In the genomic region with DNA sequence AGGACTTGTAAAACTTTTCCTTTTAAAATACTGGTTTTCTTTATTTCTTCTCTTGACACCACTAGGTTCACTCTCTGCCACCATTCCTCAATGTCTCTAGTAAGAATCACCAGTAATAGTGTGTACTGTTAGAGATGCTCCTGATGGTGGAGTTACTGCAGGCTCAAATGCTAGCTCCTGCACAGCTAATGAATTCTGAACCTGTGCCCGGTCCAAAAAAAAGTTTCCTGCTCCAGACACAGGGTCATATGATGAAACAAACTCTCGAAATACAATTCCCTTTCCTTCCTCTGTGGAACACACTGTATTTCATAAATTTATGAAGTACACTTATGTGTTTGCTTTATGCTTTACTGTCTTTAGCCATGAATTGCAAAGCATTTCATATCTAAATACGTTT, we compare ENCODE assay signal across 19 cellular contexts. TPM values are rescaled to one million over a fixed set of nuclear protein-coding genes. Genes with fewer than 3 reads are reported as not detected.
A peak's percentile ranks its signal among the peaks of the same experiment; 100 is the strongest.
DNase-seq lines count a peak whose midpoint lies in the region; ATAC-seq, FAIRE-seq and TF ChIP-seq lines count a peak whose summit lies in the region.
"Had no signal": no experiment of that assay in that cellular context is flagged by ENCODE, and none has a peak within 500 bp of the region (broad histone marks: within the 10 kb centered on the region; RNA-seq: fewer than 3 reads in every experiment).

No MANE protein-coding gene starts in this region.

- H3K4me1 ChIP-seq in endothelial cell of umbilical vein (ENCODE audit: control insufficient read depth, extremely low read depth, insufficient read depth, low read length) (no peaks in the 10 kb centered on the region), testis (peaks cover 8% of the 10 kb centered on the region)
- H3K4me1 ChIP-seq: BLaER1, Caco-2 had no signal

- TF ChIP-seq CTCF in choroid plexus epithelial cell (conservative IDR thresholded peaks at IDR 0.05; ENCODE audit: low read depth, low read length) (peak; percentile 5), endothelial cell of umbilical vein (IDR thresholded peaks at IDR 0.05; ENCODE audit: extremely low read depth in 1 of 2, insufficient read depth in 1 of 2, low read depth in 1 of 2, low read length in 2 of 2) (no peak), testis (IDR thresholded peaks at IDR 0.05) (no peak)

- no peaks in the 10 kb centered on the region for H3K9me1 ChIP-seq in endothelial cell of umbilical vein (replicated peaks; ENCODE audit: control insufficient read depth, extremely low read depth, insufficient read depth, low read length)

- CTCF ChIA-PET in endothelial cell of umbilical vein (lab: Charles Lee): interaction anchor here (1.0 to 2.1 kb wide), 2 partner anchors 13 to 16 kb away, joined by 3 to 5 read pairs; no protein-coding TSS in a partner anchor

- dilution Hi-C loops in endothelial cell of umbilical vein (cut with MboI; ENCODE audit: extremely low pct_ligation_motif_present, low sequenced_read_pairs): no loop called here

- no peaks in the 10 kb centered on the region for H3K27me3 ChIP-seq in endothelial cell of umbilical vein (ENCODE audit: control insufficient read depth in 2 of 2, insufficient read depth in 2 of 2, low read length in 2 of 2)
- H3K27me3 ChIP-seq in testis: no peaks in the 10 kb centered on the region
- H3K27me3 ChIP-seq: BLaER1 had no signal

- intact Hi-C loops in endothelial cell of umbilical vein (cut with micrococcal nuclease): no loop called here
- intact Hi-C loops in testis (cut with DNase I; ENCODE audit: low total_unique reads): no loop called here

- no peak overlapping the region for H3K27ac ChIP-seq in endothelial cell of umbilical vein (ENCODE audit: insufficient read depth, low read depth, low read length)
- H3K27ac ChIP-seq in testis: no peak overlapping the region
- H3K27ac ChIP-seq: BLaER1, C4-2B, GM23248 had no signal

- no peak overlapping the region for H2AFZ ChIP-seq in endothelial cell of umbilical vein (ENCODE audit: low read depth, low read length)
- H2AFZ ChIP-seq: GM23248 had no signal

- no peak overlapping the region for H3K4me2 ChIP-seq in endothelial cell of umbilical vein (ENCODE audit: insufficient read depth, low read length)
- H3K4me2 ChIP-seq: BLaER1 had no signal

- DNase-seq in choroid plexus epithelial cell (ENCODE audit: low read depth) (peak; percentile 42), endothelial cell of umbilical vein (ENCODE audit: low read depth, low spot score) (peak; percentile 33), testis (peak; percentile 63), DMS 273 treated with DMSO at 0.1 percent for 48 hours (lab: John Stamatoyannopoulos, UW) (no peak), NCI-H2171 (lab: John Stamatoyannopoulos, UW) (no peak)
- DNase-seq: Caco-2; CD4-positive, CD25-positive, alpha-beta regulatory T cell; CD8-positive, alpha-beta T cell; DMS79; EL; GDM1; GM23248; H9 had no signal

- POLR2A ChIA-PET in endothelial cell of umbilical vein (lab: Charles Lee): no interaction called here

- ATAC-seq in HG02970 (IDR thresholded peaks at IDR 0.05; ENCODE audit: low FRiP score, unreplicated experiment): no peak
- ATAC-seq: CD8-positive, alpha-beta T cell; GM12878; HCT116 had no signal

- H3K9me3 ChIP-seq in endothelial cell of umbilical vein (replicated peaks; ENCODE audit: control insufficient read depth, insufficient read depth, low read length) (no peaks in the 10 kb centered on the region), testis (no peaks in the 10 kb centered on the region)
- H3K9me3 ChIP-seq: BLaER1, Caco-2 had no signal

- no peak for TF ChIP-seq POLR2A in endothelial cell of umbilical vein (IDR thresholded peaks at IDR 0.05; ENCODE audit: low read depth, low read length)
- TF ChIP-seq POLR2A in testis (IDR thresholded peaks at IDR 0.05): no peak

- H3K9ac ChIP-seq in endothelial cell of umbilical vein (replicated peaks; ENCODE audit: extremely low read depth, insufficient read depth, low read length): no peak overlapping the region
- H3K9ac ChIP-seq: BLaER1, GM23248 had no signal

- FAIRE-seq in endothelial cell of umbilical vein (lab: Jason Lieb, UNC): no peak
- FAIRE-seq: GM12878, H1 had no signal

- H3K79me2 ChIP-seq in endothelial cell of umbilical vein (ENCODE audit: control insufficient read depth, insufficient read depth, low read length): peaks cover 4% of the 10 kb centered on the region

- no TSS peak for BruUV-seq in endothelial cell of umbilical vein (replicated peaks; lab: Mats Ljungman, UMichigan)

- H3K4me3 ChIP-seq in choroid plexus epithelial cell (ENCODE audit: low read depth, low read length): no peak overlapping the region
- no peak overlapping the region for H3K4me3 ChIP-seq in endothelial cell of umbilical vein (replicated peaks in 1 of 3; ENCODE audit: insufficient read depth in 1 of 3, low read depth in 1 of 3, low read length in 3 of 3)
- no peak overlapping the region for H3K4me3 ChIP-seq in testis
- H3K4me3 ChIP-seq: BLaER1, GM12878, GM23248 had no signal

- H3K36me3 ChIP-seq in endothelial cell of umbilical vein (ENCODE audit: control insufficient read depth in 2 of 2, extremely low read depth in 1 of 2, insufficient read depth in 2 of 2, low read length in 2 of 2) (peaks cover 0 to 6% of the 10 kb centered on the region in 2 experiments), testis (ENCODE audit: low read depth, missing control alignments) (no peaks in the 10 kb centered on the region)

- H4K20me1 ChIP-seq in endothelial cell of umbilical vein (replicated peaks; ENCODE audit: control insufficient read depth, extremely low read depth, insufficient read depth, low read length): no peaks in the 10 kb centered on the region

- 60 to 64% methylated on average over 3 of the region's 3 CpGs for WGBS in testis, 2 donors

TF ChIP-seq in endothelial cell of umbilical vein, 7 proteins besides CTCF, POLR2A, EP300 and RAD21:
- no peak for TF ChIP-seq JUN (IDR thresholded peaks at IDR 0.05; ENCODE audit: borderline replicate concordance, insufficient read depth, insufficient read length, low read depth)
- TF ChIP-seq FOS (IDR thresholded peaks at IDR 0.05; ENCODE audit: borderline replicate concordance, insufficient read depth, low read length): no peak
- no peak for TF ChIP-seq GATA2 (IDR thresholded peaks at IDR 0.05; ENCODE audit: insufficient read depth, insufficient read length, low read depth, low read length)
- no peak for TF ChIP-seq MYC (IDR thresholded peaks at IDR 0.05; ENCODE audit: low read depth, low read length)
- no peak for TF ChIP-seq POLR2AphosphoS5 (IDR thresholded peaks at IDR 0.05; ENCODE audit: insufficient read depth, low read depth, low read length)
- no peak for TF ChIP-seq EZH2 (IDR thresholded peaks at IDR 0.05; ENCODE audit: borderline replicate concordance, low read depth, low read length, severe bottlenecking)
- TF ChIP-seq, protein P1, sequence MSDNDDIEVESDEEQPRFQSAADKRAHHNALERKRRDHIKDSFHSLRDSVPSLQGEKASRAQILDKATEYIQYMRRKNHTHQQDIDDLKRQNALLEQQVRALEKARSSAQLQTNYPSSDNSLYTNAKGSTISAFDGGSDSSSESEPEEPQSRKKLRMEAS (IDR thresholded peaks at IDR 0.05; ENCODE audit: insufficient read depth, insufficient read length): no peak

RNA-seq across cellular contexts. Expression of a gene that starts 19.2 kb away (rescaled TPM):
- total RNA-seq in endothelial cell of umbilical vein (27.8 and 28.4 TPM in 2 replicates), testis (10 to 100 TPM; 39.5 to 81.8 TPM)
- polyA plus RNA-seq in endothelial cell of umbilical vein (4.9 and 6.6 TPM in 2 replicates), testis (ENCODE audit: insufficient read depth, low read depth, low replicate concordance) (69.3 TPM)
- polyA plus RNA-seq in endothelial cell of umbilical vein (2011; cell fraction: cytosol; rRNA removed): 6.5 and 8.0 TPM in 2 replicates
- polyA plus RNA-seq in endothelial cell of umbilical vein (2011; cell fraction: nucleus; rRNA removed): 20.9 and 28.1 TPM in 2 replicates
- polyA plus RNA-seq in endothelial cell of umbilical vein (2012): 12.3 and 13.6 TPM in 2 replicates
- 17.9 and 24.2 TPM in 2 replicates for polyA minus RNA-seq in endothelial cell of umbilical vein
- 8.7 TPM for polyA minus RNA-seq in endothelial cell of umbilical vein (2011; cell fraction: cytosol; rRNA and poly(A)+ RNA removed)
- polyA minus RNA-seq in endothelial cell of umbilical vein (2011; cell fraction: nucleus; rRNA and poly(A)+ RNA removed): 18.3 and 34.5 TPM in 2 replicates

RNA-seq across cellular contexts. Expression of a gene that starts 19.3 kb away (rescaled TPM):
- total RNA-seq in endothelial cell of umbilical vein: 58.0 and 63.3 TPM in 2 replicates
- polyA plus RNA-seq in endothelial cell of umbilical vein: 51.7 and 54.5 TPM in 2 replicates
- 36.2 and 40.5 TPM in 2 replicates for polyA plus RNA-seq in endothelial cell of umbilical vein (2011; cell fraction: cytosol; rRNA removed)
- polyA plus RNA-seq in endothelial cell of umbilical vein (2011; cell fraction: nucleus; rRNA removed): 383 and 483 TPM in 2 replicates
- 59.1 and 66.8 TPM in 2 replicates for polyA plus RNA-seq in endothelial cell of umbilical vein (2012)
- 37.4 and 41.2 TPM in 2 replicates for polyA minus RNA-seq in endothelial cell of umbilical vein
- 11.5 TPM for polyA minus RNA-seq in endothelial cell of umbilical vein (2011; cell fraction: cytosol; rRNA and poly(A)+ RNA removed)
- polyA minus RNA-seq in endothelial cell of umbilical vein (2011; cell fraction: nucleus; rRNA and poly(A)+ RNA removed): 59.3 and 110 TPM in 2 replicates
- 100 to 1,000 TPM; 122 to 158 TPM for total RNA-seq in testis
- polyA plus RNA-seq in testis (ENCODE audit: insufficient read depth, low read depth, low replicate concordance): 91.0 TPM

RNA-seq across cellular contexts. Expression of a gene that starts 40.8 kb away (rescaled TPM):
- total RNA-seq in endothelial cell of umbilical vein (5.4 and 5.9 TPM in 2 replicates), testis (10 to 100 TPM; 15.7 TPM)
- polyA plus RNA-seq in endothelial cell of umbilical vein (2.2 and 2.7 TPM in 2 replicates), testis (ENCODE audit: insufficient read depth, low read depth, low replicate concordance) (11.0 TPM)
- polyA plus RNA-seq in endothelial cell of umbilical vein (2011; cell fraction: cytosol; rRNA removed): 3.3 and 3.6 TPM in 2 replicates
- polyA plus RNA-seq in endothelial cell of umbilical vein (2011; cell fraction: nucleus; rRNA removed): 5.8 and 6.3 TPM in 2 replicates
- 5.9 and 6.7 TPM in 2 replicates for polyA plus RNA-seq in endothelial cell of umbilical vein (2012)
- polyA minus RNA-seq in endothelial cell of umbilical vein: 1.3 and 5.9 TPM in 2 replicates
- 2.5 TPM for polyA minus RNA-seq in endothelial cell of umbilical vein (2011; cell fraction: cytosol; rRNA and poly(A)+ RNA removed)
- 4.7 and 5.8 TPM in 2 replicates for polyA minus RNA-seq in endothelial cell of umbilical vein (2011; cell fraction: nucleus; rRNA and poly(A)+ RNA removed)

Comparison
In these comparisons a context has a peak if more than half of its experiments do, and no peak if none do; other contexts are left out.
1. DNase-seq: peak in choroid plexus epithelial cell (single experiment), endothelial cell of umbilical vein (single experiment) and testis (single experiment); none in DMS 273 treated with DMSO at 0.1 percent for 48 hours (single experiment) and NCI-H2171 (single experiment).